ENCODE assay signal across 17 cellular contexts in the genomic region with DNA sequence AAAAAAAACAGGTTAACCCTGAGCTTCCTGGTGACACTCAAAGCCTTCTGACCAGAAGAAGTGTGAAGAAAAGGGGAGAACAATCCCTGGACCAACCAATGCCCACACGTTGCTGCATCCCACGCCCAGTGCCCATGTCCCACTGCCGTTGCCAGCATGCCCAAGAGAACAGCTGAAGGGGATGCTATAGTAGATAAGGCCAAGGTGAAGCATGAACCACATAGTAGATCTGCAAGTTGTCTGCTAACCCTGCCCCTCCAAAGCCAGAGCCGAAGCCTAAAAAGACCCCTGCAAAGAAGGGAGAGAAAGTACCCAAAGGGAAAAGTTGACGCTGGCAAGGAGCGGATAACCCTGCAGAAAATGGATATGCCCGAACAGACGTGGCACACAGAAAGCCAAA. TPM values are rescaled to one million over a fixed set of nuclear protein-coding genes. Genes with fewer than 3 reads are reported as not detected.
DNase-seq lines count a peak whose midpoint lies in the region; ATAC-seq and TF ChIP-seq lines count a peak whose summit lies in the region.
"Had no signal": no experiment of that assay in that cellular context is flagged by ENCODE, and none has a peak within 500 bp of the region (broad histone marks: within the 10 kb centered on the region; RNA-seq: fewer than 3 reads in every experiment).

No MANE protein-coding gene starts in this region.

- no CpG with 5 or more reads among the region's 8 CpGs for WGBS in neuronal stem cell (ENCODE audit: extremely low coverage in 2 of 2, insufficient read length in 2 of 2, insufficient replicate concordance in 1 of 2), 2 donors

- H3K9ac ChIP-seq in Loucy (ENCODE audit: low read depth, low read length, poor library complexity, severe bottlenecking) (peak overlapping the region; percentile 67), neuronal stem cell (ENCODE audit: low read depth, low read length, poor library complexity) (no peak overlapping the region)

- no peak overlapping the region for H2BK5ac ChIP-seq in neuronal stem cell (ENCODE audit: low read length)

- peaks cover 4% of the 10 kb centered on the region for H3K36me3 Mint-ChIP-seq in activated naive CD4-positive, alpha-beta T cell treated with anti-CD3 and anti-CD28 coated beads, Interleukin-2, amount 50 U/mL, for 24 hours
- H3K36me3 Mint-ChIP-seq in activated T-helper 17 cell treated with anti-CD3 and anti-CD28 coated beads, Interleukin-2, amount 50 U/mL, for 72 hours (ENCODE audit: low read depth): no peaks in the 10 kb centered on the region
- H3K36me3 Mint-ChIP-seq in Caco-2 (ENCODE audit: insufficient read depth, unreplicated experiment): no peaks in the 10 kb centered on the region

- H2BK12ac ChIP-seq in neuronal stem cell (ENCODE audit: low read length): no peak overlapping the region

- H3F3A ChIP-seq in Loucy (ENCODE audit: low read depth): peaks cover 23% of the 10 kb centered on the region

- peak overlapping the region; percentile 44 for H3K23ac ChIP-seq in neuronal stem cell (ENCODE audit: low read depth, low read length, poor library complexity)

- BruUV-seq in Caco-2 (replicated peaks; lab: Mats Ljungman, UMichigan): no TSS peak

- H3K9me2 ChIP-seq in Loucy (replicated peaks; ENCODE audit: low read depth, low read length): no peaks in the 10 kb centered on the region

- ATAC-seq in activated T-helper 17 cell treated with anti-CD3 and anti-CD28 coated beads, Interleukin-2, amount 50 U/mL, for 72 hours (replicated peaks): no peak
- ATAC-seq in GM19397 (IDR thresholded peaks at IDR 0.05; ENCODE audit: unreplicated experiment): no peak
- ATAC-seq: K562 had no signal

- peak overlapping the region; percentile 53 for H3K4me3 ChIP-seq in Loucy (ENCODE audit: low read length, poor library complexity, severe bottlenecking)
- H3K4me3 ChIP-seq in neuronal stem cell (ENCODE audit: low read length in 2 of 2): no peak overlapping the region
- H3K4me3 ChIP-seq in Caco-2 (ENCODE audit: low read depth, low read length): no peak overlapping the region
- H3K4me3 ChIP-seq: K562, testis had no signal

- no peak overlapping the region for H2BK120ac ChIP-seq in neuronal stem cell (ENCODE audit: low read depth, low read length)

- TF ChIP-seq CTCF in Loucy (conservative IDR thresholded peaks at IDR 0.05; ENCODE audit: low read length) (no peak), Caco-2 (IDR thresholded peaks at IDR 0.05; ENCODE audit: insufficient read depth in 1 of 2, low read depth in 1 of 2, low read length in 1 of 2, severe bottlenecking in 1 of 2, unreplicated experiment in 1 of 2) (no peak)

- H2BK15ac ChIP-seq in neuronal stem cell (ENCODE audit: low read length): no peak overlapping the region

- no peak for DNase-seq in activated naive CD4-positive, alpha-beta T cell (lab: John Stamatoyannopoulos, UW)
- no peak for DNase-seq in neuronal stem cell (ENCODE audit: low spot score)
- no peak for DNase-seq in NCI-H526 treated with DMSO at 0.1 percent for 48 hours (lab: John Stamatoyannopoulos, UW)
- DNase-seq in Caco-2: no peak
- DNase-seq: kidney glomerular epithelial cell, NCI-H187 treated with DMSO at 0.1 percent for 48 hours, nucleus accumbens, SW 1271, testis had no signal

- no peak overlapping the region for H4K8ac ChIP-seq in neuronal stem cell (ENCODE audit: low read depth, low read length)

- peaks cover 69% of the 10 kb centered on the region for H3K4me1 Mint-ChIP-seq in activated naive CD4-positive, alpha-beta T cell treated with anti-CD3 and anti-CD28 coated beads, Interleukin-2, amount 50 U/mL, for 24 hours
- peaks cover 30% of the 10 kb centered on the region for H3K4me1 Mint-ChIP-seq in activated T-helper 17 cell treated with anti-CD3 and anti-CD28 coated beads, Interleukin-2, amount 50 U/mL, for 72 hours
- H3K4me1 Mint-ChIP-seq in Caco-2 (ENCODE audit: low read depth, unreplicated experiment): no peaks in the 10 kb centered on the region

- H3K27ac Mint-ChIP-seq in activated naive CD4-positive, alpha-beta T cell treated with anti-CD3 and anti-CD28 coated beads, Interleukin-2, amount 50 U/mL, for 24 hours: peak overlapping the region; percentile 83
- peak overlapping the region; percentile 19 for H3K27ac Mint-ChIP-seq in activated T-helper 17 cell treated with anti-CD3 and anti-CD28 coated beads, Interleukin-2, amount 50 U/mL, for 72 hours
- no peak overlapping the region for H3K27ac Mint-ChIP-seq in Caco-2 (ENCODE audit: unreplicated experiment)
- H3K27ac Mint-ChIP-seq: dendritic cell treated with granulocyte-macrophage colony-stimulating factor and Interleukin-4, amounts not matched to agents 40 ng/mL and 50 ng/mL, for 4 days had no signal

- no peak overlapping the region for H3K18ac ChIP-seq in neuronal stem cell (ENCODE audit: low read length)

- H3K79me1 ChIP-seq in neuronal stem cell (ENCODE audit: low read depth, low read length): no peaks in the 10 kb centered on the region

- H3K4me2 ChIP-seq in Loucy (ENCODE audit: low read depth, low read length, poor library complexity, severe bottlenecking): peak overlapping the region; percentile 72
- no peak overlapping the region for H3K4me2 ChIP-seq in neuronal stem cell (ENCODE audit: insufficient read depth, low read length, poor library complexity, severe bottlenecking)

- POLR2A ChIA-PET in Caco-2 (lab: Charles Lee): no interaction called here

- peak overlapping the region; percentile 54 for H3K4me3 Mint-ChIP-seq in activated naive CD4-positive, alpha-beta T cell treated with anti-CD3 and anti-CD28 coated beads, Interleukin-2, amount 50 U/mL, for 24 hours
- H3K4me3 Mint-ChIP-seq in activated T-helper 17 cell treated with anti-CD3 and anti-CD28 coated beads, Interleukin-2, amount 50 U/mL, for 72 hours: peak overlapping the region; percentile 64
- H3K4me3 Mint-ChIP-seq in Caco-2 (ENCODE audit: unreplicated experiment): no peak overlapping the region
- H3K4me3 Mint-ChIP-seq: dendritic cell treated with granulocyte-macrophage colony-stimulating factor and Interleukin-4, amounts not matched to agents 40 ng/mL and 50 ng/mL, for 4 days had no signal

- H3K14ac ChIP-seq in neuronal stem cell (ENCODE audit: low read length): no peak overlapping the region

- no peak overlapping the region for H3K27ac ChIP-seq in neuronal stem cell (replicated peaks; ENCODE audit: low read length)
- H3K27ac ChIP-seq: testis had no signal

- H2AFZ ChIP-seq in Loucy (ENCODE audit: low read length) (no peak overlapping the region), neuronal stem cell (ENCODE audit: low read length) (no peak overlapping the region)

- H3K36me3 ChIP-seq in Loucy (ENCODE audit: insufficient read depth, low read length) (no peaks in the 10 kb centered on the region), neuronal stem cell (replicated peaks in 1 of 2; ENCODE audit: control insufficient read depth in 2 of 2, insufficient read depth in 2 of 2, low read length in 2 of 2) (no peaks in the 10 kb centered on the region), Caco-2 (ENCODE audit: control insufficient read depth, insufficient read depth, low read length) (no peaks in the 10 kb centered on the region)

- CTCF ChIA-PET in Caco-2 (lab: Charles Lee): interaction anchor here (0.7 kb wide), 1 partner anchor 222 kb away, joined by 4 read pairs; no protein-coding TSS in a partner anchor

- no peak overlapping the region for H3K4ac ChIP-seq in neuronal stem cell (ENCODE audit: low read length)

- no peaks in the 10 kb centered on the region for H3K9me3 ChIP-seq in Loucy (ENCODE audit: insufficient read depth, low read depth, low read length)
- H3K9me3 ChIP-seq in neuronal stem cell (replicated peaks in 1 of 2; ENCODE audit: control insufficient read depth in 2 of 2, insufficient read depth in 1 of 2, low read depth in 1 of 2, low read length in 2 of 2): no peaks in the 10 kb centered on the region
- H3K9me3 ChIP-seq in Caco-2: 0 out of 2 replicates have a peak, but pooled peaks cover 4% of the 10 kb centered on the region
- H3K9me3 ChIP-seq: testis had no signal

- H4K20me1 ChIP-seq in Loucy (ENCODE audit: insufficient read depth, low read length, poor library complexity, severe bottlenecking): no peaks in the 10 kb centered on the region

- H3K79me2 ChIP-seq in Loucy (ENCODE audit: insufficient read depth, low read length): no peaks in the 10 kb centered on the region

- no peak overlapping the region for H2AK5ac ChIP-seq in neuronal stem cell (ENCODE audit: low read depth, low read length)

- H3K27me3 Mint-ChIP-seq in activated naive CD4-positive, alpha-beta T cell treated with anti-CD3 and anti-CD28 coated beads, Interleukin-2, amount 50 U/mL, for 24 hours: no peaks in the 10 kb centered on the region
- H3K27me3 Mint-ChIP-seq in activated T-helper 17 cell treated with anti-CD3 and anti-CD28 coated beads, Interleukin-2, amount 50 U/mL, for 72 hours: no peaks in the 10 kb centered on the region
- H3K27me3 Mint-ChIP-seq in Caco-2 (ENCODE audit: insufficient read depth, unreplicated experiment): peaks cover 6% of the 10 kb centered on the region
- H3K27me3 Mint-ChIP-seq: dendritic cell treated with granulocyte-macrophage colony-stimulating factor and Interleukin-4, amounts not matched to agents 40 ng/mL and 50 ng/mL, for 4 days had no signal

- intact Hi-C loops in Caco-2 (cut with micrococcal nuclease; ENCODE audit: unreplicated experiment): no loop called here

- H3K9me3 Mint-ChIP-seq in activated naive CD4-positive, alpha-beta T cell treated with anti-CD3 and anti-CD28 coated beads, Interleukin-2, amount 50 U/mL, for 24 hours: peaks cover 10% of the 10 kb centered on the region
- no peaks in the 10 kb centered on the region for H3K9me3 Mint-ChIP-seq in activated T-helper 17 cell treated with anti-CD3 and anti-CD28 coated beads, Interleukin-2, amount 50 U/mL, for 72 hours
- no peaks in the 10 kb centered on the region for H3K9me3 Mint-ChIP-seq in Caco-2 (ENCODE audit: unreplicated experiment)

- H3K4me1 ChIP-seq in Loucy (ENCODE audit: insufficient read depth, low read length, poor library complexity, severe bottlenecking) (peaks cover 54% of the 10 kb centered on the region), neuronal stem cell (ENCODE audit: control insufficient read depth in 2 of 2, insufficient read depth in 1 of 2, low read depth in 1 of 2, low read length in 2 of 2) (no peaks in the 10 kb centered on the region), Caco-2 (no peaks in the 10 kb centered on the region)
- H3K4me1 ChIP-seq: testis had no signal

- no peak overlapping the region for H4K91ac ChIP-seq in neuronal stem cell (ENCODE audit: low read depth, low read length, poor library complexity)

- no peaks in the 10 kb centered on the region for H3K27me3 ChIP-seq in Loucy (ENCODE audit: insufficient read depth, low read length, poor library complexity, severe bottlenecking)
- peaks cover 0 to 2% (median 0%) of the 10 kb centered on the region in 3 experiments for H3K27me3 ChIP-seq in neuronal stem cell (ENCODE audit: control insufficient read depth in 3 of 3, insufficient read depth in 3 of 3, low read depth in 1 of 3, low read length in 3 of 3)
- no peaks in the 10 kb centered on the region for H3K27me3 ChIP-seq in Caco-2 (replicated peaks; ENCODE audit: control insufficient read depth, insufficient read depth, low read length)
- H3K27me3 ChIP-seq: testis had no signal

RNA-seq across cellular contexts. Expression of gene CD38, which starts 11.3 kb away (rescaled TPM):
- 1 to 10 TPM; 3.0 to 3.9 TPM for total RNA-seq in activated T-helper 17 cell treated with anti-CD3 and anti-CD28 coated beads, Interleukin-2, amount 50 U/mL, for 72 hours
- polyA plus RNA-seq in neuronal stem cell (2013, experiment 1 of 2): 0.11 TPM
- 0.15 TPM for polyA plus RNA-seq in neuronal stem cell (2013, experiment 2 of 2)
- total RNA-seq in Caco-2 (2022): not detected in 2 replicates
- total RNA-seq: bronchial epithelial cell, HT-29 had no signal
